Comparison of ENCODE assay signal across 1 cellular context in the genomic region with DNA sequence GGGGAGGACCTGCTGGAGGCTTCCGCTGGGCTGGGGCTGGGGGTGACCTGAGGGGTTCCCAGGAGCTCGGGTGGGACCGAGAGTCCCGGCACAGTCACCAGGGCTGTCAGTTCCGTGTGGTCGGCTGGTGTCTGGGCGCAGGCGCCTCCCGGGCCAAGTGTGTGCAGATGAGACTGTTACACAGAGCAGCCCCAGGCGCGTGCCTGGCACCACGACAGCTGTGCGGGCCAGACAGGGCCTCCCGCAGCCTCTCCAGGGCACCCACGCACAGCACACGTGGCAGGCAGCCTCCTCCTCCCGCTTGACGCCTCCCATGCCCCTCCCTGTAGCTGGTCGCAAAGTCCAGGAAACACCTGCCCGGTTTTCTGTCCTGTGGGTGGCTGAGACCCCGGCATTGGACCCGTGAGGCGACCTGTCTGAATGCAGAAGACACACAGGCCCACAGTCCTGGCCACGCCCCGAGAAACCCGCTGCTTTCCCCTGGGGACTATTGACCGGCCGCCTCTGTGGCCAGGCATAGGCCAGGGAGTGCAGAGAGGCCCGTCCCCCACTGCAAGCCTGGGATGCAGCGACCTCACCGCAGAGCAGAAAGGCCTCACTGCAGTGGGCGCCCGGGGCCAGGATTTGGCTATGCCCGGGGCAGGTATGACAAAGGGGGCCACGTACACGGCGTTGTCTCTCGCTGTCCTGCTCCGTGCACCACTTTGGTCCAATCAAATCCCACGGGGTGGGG.
TF ChIP-seq lines count a peak whose summit lies in the region.

No MANE protein-coding gene starts in this region.

TF ChIP-seq in HepG2, 621 proteins besides CTCF, POLR2A, EP300 and RAD21:
- TF ChIP-seq SALL1 (CRISPR knock-in tag; IDR thresholded peaks at IDR 0.05) (peak; percentile 22; the same call in 1 of the 2 replicates), NR3C1 (CRISPR knock-in tag; IDR thresholded peaks at IDR 0.05) (no peak), RFX3 (CRISPR knock-in tag; IDR thresholded peaks at IDR 0.05) (no peak), SNRNP70 (IDR thresholded peaks at IDR 0.05; ENCODE audit: low read depth, low read length) (no peak)
- TF ChIP-seq, protein P1, sequence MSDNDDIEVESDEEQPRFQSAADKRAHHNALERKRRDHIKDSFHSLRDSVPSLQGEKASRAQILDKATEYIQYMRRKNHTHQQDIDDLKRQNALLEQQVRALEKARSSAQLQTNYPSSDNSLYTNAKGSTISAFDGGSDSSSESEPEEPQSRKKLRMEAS (IDR thresholded peaks at IDR 0.05), result peak; percentile 48; the same call in 1 of the 2 replicates
